ENCODE assay signal across 8 cellular contexts in genomic region chr5:78757269-78758053, GRCh38.
DNase-seq lines count a peak whose midpoint lies in the region; ATAC-seq and TF ChIP-seq lines count a peak whose summit lies in the region.

No MANE protein-coding gene starts in this region.

- H3K9me3 Mint-ChIP-seq in endodermal cell = no peaks in the 10 kb centered on the region

- no peaks in the 10 kb centered on the region for H3K36me3 ChIP-seq in endodermal cell (ENCODE audit: control insufficient read depth, insufficient read depth, low read length)

- H3K4me3 Mint-ChIP-seq in endodermal cell = no peak overlapping the region

- peak; percentile 51 for ATAC-seq in GM18861 (IDR thresholded peaks at IDR 0.05; ENCODE audit: unreplicated experiment)
- peak; percentile 48 for ATAC-seq in HG03045 (IDR thresholded peaks at IDR 0.05; ENCODE audit: unreplicated experiment)

- H3K27ac Mint-ChIP-seq in endodermal cell = no peak overlapping the region

- no peaks in the 10 kb centered on the region for H3K9me3 ChIP-seq in endodermal cell (ENCODE audit: control insufficient read depth, low read length)

- peaks cover 18% of the 10 kb centered on the region for H3K4me1 Mint-ChIP-seq in endodermal cell

- WGBS in endodermal cell (ENCODE audit: insufficient coverage in 1 of 2, insufficient read length in 1 of 2), 2 experiments = 92 to 95% methylated on average over 3 to 7 of the region's 7 CpGs

- in situ Hi-C loops in astrocyte of the cerebellum (cut with HindIII; ENCODE audit: low sequenced_read_pairs) = no loop called here

- H3K4me1 ChIP-seq in endodermal cell (ENCODE audit: control insufficient read depth, insufficient read depth, low read length) = no peaks in the 10 kb centered on the region

- peak; percentile 57 for DNase-seq in A172 (ENCODE audit: low spot score)
- peak; percentile 48 for DNase-seq in astrocyte of the cerebellum (ENCODE audit: low read depth)
- no peak for DNase-seq in NCI-H187 treated with DMSO at 0.1 percent for 48 hours (lab: John Stamatoyannopoulos, UW)
- no peak for DNase-seq in epidermal melanocyte (ENCODE audit: insufficient read length, low spot score)
- DNase-seq in HPDE6-E6E7 (ENCODE audit: extremely low spot score) = no peak
- no peak for DNase-seq in endodermal cell

- H3K9ac ChIP-seq in endodermal cell (ENCODE audit: extremely low read depth, low read length, poor library complexity, severe bottlenecking) = no peak overlapping the region

- H3K27ac ChIP-seq in endodermal cell (ENCODE audit: low read depth, low read length) = no peak overlapping the region

- H3K27me3 Mint-ChIP-seq in endodermal cell (ENCODE audit: insufficient read depth) = no peaks in the 10 kb centered on the region

- no peaks in the 10 kb centered on the region for H3K36me3 Mint-ChIP-seq in endodermal cell (ENCODE audit: low read depth)

- H3K27me3 ChIP-seq in endodermal cell (ENCODE audit: control insufficient read depth, insufficient read depth, low read length, poor library complexity, severe bottlenecking) = no peaks in the 10 kb centered on the region

- TF ChIP-seq CTCF in astrocyte of the cerebellum (IDR thresholded peaks at IDR 0.05; ENCODE audit: low read depth, low read length, missing control alignments) (no peak), endodermal cell (conservative IDR thresholded peaks at IDR 0.05) (no peak)

- H3K4me3 ChIP-seq in astrocyte of the cerebellum (ENCODE audit: low read depth, low read length) (no peak overlapping the region), endodermal cell (ENCODE audit: low read length) (no peak overlapping the region)

Comparison
In these comparisons a context has a peak if more than half of its experiments do, and no peak if none do; other contexts are left out.
1. DNase-seq: peak in A172 (single experiment) and astrocyte of the cerebellum (single experiment); none in NCI-H187 treated with DMSO at 0.1 percent for 48 hours (single experiment), epidermal melanocyte (single experiment), HPDE6-E6E7 (single experiment) and endodermal cell (single experiment).